Comparison of ENCODE assay signal across 9 cellular contexts in genomic region chr12:10718279-10718821, GRCh38. TPM values are rescaled to one million over a fixed set of nuclear protein-coding genes. Genes with fewer than 3 reads are reported as not detected.
DNase-seq lines count a peak whose midpoint lies in the region; ATAC-seq, FAIRE-seq and TF ChIP-seq lines count a peak whose summit lies in the region.
"Had no signal": no experiment of that assay in that cellular context is flagged by ENCODE, and none has a peak within 500 bp of the region (broad histone marks: within the 10 kb centered on the region; RNA-seq: fewer than 3 reads in every experiment).

No MANE protein-coding gene starts in this region.

- TF ChIP-seq CTCF in breast epithelium (IDR thresholded peaks at IDR 0.05): no peak

- H3K79me1 ChIP-seq in mesendoderm (ENCODE audit: low read length): peaks cover 2% of the 10 kb centered on the region

- peaks cover 57% of the 10 kb centered on the region for H3K79me2 ChIP-seq in mesendoderm (ENCODE audit: control insufficient read depth, insufficient read depth, low read length)

- no peaks in the 10 kb centered on the region for H3K9me3 ChIP-seq in breast epithelium

- no peak overlapping the region for H3K23ac ChIP-seq in mesendoderm (ENCODE audit: low read length)

- H3K27ac Mint-ChIP-seq in activated naive CD8-positive, alpha-beta T cell: no peak overlapping the region
- no peak overlapping the region for H3K27ac Mint-ChIP-seq in activated naive CD8-positive, alpha-beta T cell treated with anti-CD3 and anti-CD28 coated beads for 36 hours

- intact Hi-C loops in breast epithelium (cut with DNase I; ENCODE audit: low total_unique reads): no loop called here

- H4K8ac ChIP-seq in mesendoderm (ENCODE audit: low read depth, low read length): no peak overlapping the region

- peaks cover 31% of the 10 kb centered on the region for H3K36me3 Mint-ChIP-seq in activated naive CD8-positive, alpha-beta T cell
- H3K36me3 Mint-ChIP-seq in activated naive CD8-positive, alpha-beta T cell treated with anti-CD3 and anti-CD28 coated beads for 36 hours: peaks cover 71% of the 10 kb centered on the region

- peak overlapping the region; percentile 81 to 100 for H3K27ac ChIP-seq in breast epithelium
- peak overlapping the region; percentile 11 for H3K27ac ChIP-seq in mesendoderm (ENCODE audit: low read depth, low read length)

- H3K4me1 Mint-ChIP-seq in activated naive CD8-positive, alpha-beta T cell (ENCODE audit: low read depth): peaks cover 68% of the 10 kb centered on the region
- H3K4me1 Mint-ChIP-seq in activated naive CD8-positive, alpha-beta T cell treated with anti-CD3 and anti-CD28 coated beads for 36 hours: peaks cover 54% of the 10 kb centered on the region

- no peak overlapping the region for H3K4me2 ChIP-seq in mesendoderm (ENCODE audit: low read length)

- H2BK5ac ChIP-seq in mesendoderm (ENCODE audit: low read length): peak overlapping the region; percentile 20

- ATAC-seq in HG03442 (IDR thresholded peaks at IDR 0.05; ENCODE audit: unreplicated experiment): no peak
- no peak for ATAC-seq in SK-N-SH treated with all-trans-retinoic acid at 6 μM for 48 hours

- peak overlapping the region; percentile 43 for H3K4ac ChIP-seq in mesendoderm (ENCODE audit: low read depth, low read length)

- no peak overlapping the region for H4K5ac ChIP-seq in mesendoderm (ENCODE audit: low read length)

- no peak overlapping the region for H2BK120ac ChIP-seq in mesendoderm (ENCODE audit: low read depth, low read length)

- H3K4me3 ChIP-seq in breast epithelium: peak overlapping the region in 2 of 3 donors; percentile 16 to 48
- H3K4me3 ChIP-seq in mesendoderm (ENCODE audit: low read length): no peak overlapping the region

- H2AK5ac ChIP-seq in mesendoderm (ENCODE audit: low read length): no peak overlapping the region

- WGBS in mesendoderm (ENCODE audit: extremely low coverage, insufficient coverage, low lambda C conversion rate): no CpG with 5 or more reads among the region's 4 CpGs

- DNase-seq in activated naive CD8-positive, alpha-beta T cell treated with anti-CD3 and anti-CD28 coated beads for 36 hours: no peak
- DNase-seq in breast epithelium (ENCODE audit: low spot score in 2 of 2): no peak
- DNase-seq in mesendoderm: peak; percentile 36
- no peak for DNase-seq in urothelium cell line (ENCODE audit: low spot score)
- no peak for DNase-seq in GOT3 (lab: John Stamatoyannopoulos, UW)
- DNase-seq: C1 segment of cervical spinal cord had no signal

- no peak overlapping the region for H2BK15ac ChIP-seq in mesendoderm (replicated peaks; ENCODE audit: low read depth)

- peak overlapping the region; percentile 25 for H3K9ac ChIP-seq in mesendoderm (ENCODE audit: low read length)

- peak overlapping the region; percentile 4 for H3K4me3 Mint-ChIP-seq in activated naive CD8-positive, alpha-beta T cell
- no peak overlapping the region for H3K4me3 Mint-ChIP-seq in activated naive CD8-positive, alpha-beta T cell treated with anti-CD3 and anti-CD28 coated beads for 36 hours

- H3K36me3 ChIP-seq in breast epithelium (no peaks in the 10 kb centered on the region), mesendoderm (ENCODE audit: control insufficient read depth, insufficient read depth, low read length) (peaks cover 1% of the 10 kb centered on the region)

- FAIRE-seq in urothelium cell line (lab: Jason Lieb, UNC): peak; percentile 70

- H3K56ac ChIP-seq in mesendoderm (ENCODE audit: low read length): no peak overlapping the region

- H3K18ac ChIP-seq in mesendoderm (ENCODE audit: low read length): peak overlapping the region; percentile 56

- H3K9me3 Mint-ChIP-seq in activated naive CD8-positive, alpha-beta T cell (ENCODE audit: low read depth): no peaks in the 10 kb centered on the region
- H3K9me3 Mint-ChIP-seq in activated naive CD8-positive, alpha-beta T cell treated with anti-CD3 and anti-CD28 coated beads for 36 hours: no peaks in the 10 kb centered on the region

- TF ChIP-seq POLR2A in breast epithelium (IDR thresholded peaks at IDR 0.05): no peak

- peaks cover 0 to 18% of the 10 kb centered on the region in 2 donors for H3K4me1 ChIP-seq in breast epithelium
- H3K4me1 ChIP-seq in mesendoderm (ENCODE audit: control insufficient read depth, low read depth, low read length): peaks cover 8% of the 10 kb centered on the region

- no peaks in the 10 kb centered on the region for H3K27me3 ChIP-seq in breast epithelium
- H3K27me3 ChIP-seq in mesendoderm (ENCODE audit: insufficient read depth, low read length, poor library complexity): no peaks in the 10 kb centered on the region

- no peaks in the 10 kb centered on the region for H3K27me3 Mint-ChIP-seq in activated naive CD8-positive, alpha-beta T cell
- no peaks in the 10 kb centered on the region for H3K27me3 Mint-ChIP-seq in activated naive CD8-positive, alpha-beta T cell treated with anti-CD3 and anti-CD28 coated beads for 36 hours

TF ChIP-seq in SK-N-SH treated with all-trans-retinoic acid at 6 μM for 48 hours, 23 proteins besides CTCF, POLR2A, EP300 and RAD21 (continues in another document):
- TF ChIP-seq ESRRG (CRISPR knock-in tag; IDR thresholded peaks at IDR 0.05): no peak
- TF ChIP-seq ZNF8 (CRISPR knock-in tag; IDR thresholded peaks at IDR 0.05): no peak
- TF ChIP-seq ZFP3 (CRISPR knock-in tag; IDR thresholded peaks at IDR 0.05): no peak
- no peak for TF ChIP-seq ZNF565 (CRISPR knock-in tag; conservative IDR thresholded peaks at IDR 0.05; ENCODE audit: low read depth)
- no peak for TF ChIP-seq CSDC2 (CRISPR knock-in tag; IDR thresholded peaks at IDR 0.05)
- TF ChIP-seq ISL1 (CRISPR knock-in tag; IDR thresholded peaks at IDR 0.05): no peak
- no peak for TF ChIP-seq ARNTL (CRISPR knock-in tag; IDR thresholded peaks at IDR 0.05; ENCODE audit: borderline replicate concordance, low read depth)
- no peak for TF ChIP-seq CSRNP3 (CRISPR knock-in tag; IDR thresholded peaks at IDR 0.05)
- TF ChIP-seq GLIS3 (CRISPR knock-in tag; IDR thresholded peaks at IDR 0.05): no peak
- TF ChIP-seq ZFP30 (CRISPR knock-in tag; IDR thresholded peaks at IDR 0.05): no peak
- TF ChIP-seq BACH2 (CRISPR knock-in tag; IDR thresholded peaks at IDR 0.05; ENCODE audit: borderline replicate concordance): no peak
- TF ChIP-seq TSHZ2 (CRISPR knock-in tag; IDR thresholded peaks at IDR 0.05): no peak
- no peak for TF ChIP-seq ZC3H10 (CRISPR knock-in tag; IDR thresholded peaks at IDR 0.05)
- TF ChIP-seq SNAI2 (CRISPR knock-in tag; IDR thresholded peaks at IDR 0.05): no peak
- TF ChIP-seq PPARA (CRISPR knock-in tag; IDR thresholded peaks at IDR 0.05; ENCODE audit: borderline replicate concordance): no peak
- no peak for TF ChIP-seq ZNF70 (CRISPR knock-in tag; IDR thresholded peaks at IDR 0.05)

RNA-seq across cellular contexts. Expression of gene YBX3, which starts 4.8 kb away (rescaled TPM):
- total RNA-seq in activated naive CD8-positive, alpha-beta T cell treated with anti-CD3 and anti-CD28 coated beads for 36 hours: 100 to 1,000 TPM; 276 to 279 TPM
- 100 to 1,000 TPM; 262 to 381 (median 290) TPM for total RNA-seq in breast epithelium
- polyA plus RNA-seq in mesendoderm (2013, experiment 1 of 2): 521 TPM
- polyA plus RNA-seq in mesendoderm (2013, experiment 2 of 2): 518 TPM

RNA-seq across cellular contexts. Expression of gene STYK1, which starts 44.5 kb away (rescaled TPM):
- under 1 TPM; 0.46 to 0.56 TPM for total RNA-seq in activated naive CD8-positive, alpha-beta T cell treated with anti-CD3 and anti-CD28 coated beads for 36 hours
- total RNA-seq in breast epithelium: 1 to 10 TPM in 2 of 3 donors, under 1 TPM in 1; 0.32 to 4.9 (median 3.5) TPM
- polyA plus RNA-seq in mesendoderm (2013, experiment 1 of 2): 2.5 TPM
- polyA plus RNA-seq in mesendoderm (2013, experiment 2 of 2): 2.5 TPM
